1 cellular context compared by ENCODE assay signal in the genomic region with DNA sequence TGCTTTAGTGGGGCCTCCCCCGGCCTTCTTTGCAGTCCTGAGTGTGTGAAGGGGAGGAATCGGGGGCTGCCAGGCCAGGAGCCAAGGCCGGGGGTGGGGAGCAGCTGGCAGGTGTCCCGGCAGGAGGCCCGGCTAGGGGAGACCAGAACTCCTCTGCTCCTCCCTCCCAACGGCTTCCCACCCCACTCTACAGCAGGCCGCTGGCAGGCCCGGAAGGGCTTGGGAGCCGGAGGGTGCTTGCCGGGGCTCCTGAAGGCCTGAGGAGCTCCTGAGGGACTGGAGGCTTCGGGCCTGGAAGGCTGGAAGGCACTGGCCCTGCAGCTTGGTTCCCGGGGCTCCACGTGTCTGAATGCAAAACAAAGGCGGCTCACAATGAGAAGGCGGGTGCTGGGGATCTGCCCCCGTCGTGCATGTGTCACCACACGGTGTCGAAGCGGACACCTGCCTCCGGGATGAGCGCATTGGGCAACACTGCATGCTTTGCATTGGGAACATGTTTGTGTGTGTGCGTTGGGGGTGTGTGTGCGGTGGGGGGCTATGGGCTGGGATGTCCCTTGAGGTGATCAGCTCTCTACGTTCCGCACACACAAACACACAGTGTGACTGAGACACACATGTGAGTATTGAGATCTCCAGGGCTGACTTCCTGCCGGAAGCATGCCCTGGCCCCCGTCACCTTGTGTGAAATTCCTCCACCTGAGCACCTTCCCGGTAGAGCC.
TF ChIP-seq lines count a peak whose summit lies in the region.

No MANE protein-coding gene starts in this region.

TF ChIP-seq in WTC11, 78 proteins besides CTCF, POLR2A, EP300 and RAD21 (continued from another document):
- TF ChIP-seq, protein P1, sequence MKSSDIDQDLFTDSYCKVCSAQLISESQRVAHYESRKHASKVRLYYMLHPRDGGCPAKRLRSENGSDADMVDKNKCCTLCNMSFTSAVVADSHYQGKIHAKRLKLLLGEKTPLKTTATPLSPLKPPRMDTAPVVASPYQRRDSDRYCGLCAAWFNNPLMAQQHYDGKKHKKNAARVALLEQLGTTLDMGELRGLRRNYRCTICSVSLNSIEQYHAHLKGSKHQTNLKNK (CRISPR knock-in tag; IDR thresholded peaks at IDR 0.05) = no peak
- TF ChIP-seq, protein P2, sequence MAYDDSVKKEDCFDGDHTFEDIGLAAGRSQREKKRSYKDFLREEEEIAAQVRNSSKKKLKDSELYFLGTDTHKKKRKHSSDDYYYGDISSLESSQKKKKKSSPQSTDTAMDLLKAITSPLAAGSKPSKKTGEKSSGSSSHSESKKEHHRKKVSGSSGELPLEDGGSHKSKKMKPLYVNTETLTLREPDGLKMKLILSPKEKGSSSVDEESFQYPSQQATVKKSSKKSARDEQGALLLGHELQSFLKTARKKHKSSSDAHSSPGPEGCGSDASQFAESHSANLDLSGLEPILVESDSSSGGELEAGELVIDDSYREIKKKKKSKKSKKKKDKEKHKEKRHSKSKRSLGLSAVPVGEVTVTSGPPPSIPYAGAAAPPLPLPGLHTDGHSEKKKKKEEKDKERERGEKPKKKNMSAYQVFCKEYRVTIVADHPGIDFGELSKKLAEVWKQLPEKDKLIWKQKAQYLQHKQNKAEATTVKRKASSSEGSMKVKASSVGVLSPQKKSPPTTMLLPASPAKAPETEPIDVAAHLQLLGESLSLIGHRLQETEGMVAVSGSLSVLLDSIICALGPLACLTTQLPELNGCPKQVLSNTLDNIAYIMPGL (CRISPR knock-in tag; IDR thresholded peaks at IDR 0.05) = no peak
- TF ChIP-seq, protein P3, sequence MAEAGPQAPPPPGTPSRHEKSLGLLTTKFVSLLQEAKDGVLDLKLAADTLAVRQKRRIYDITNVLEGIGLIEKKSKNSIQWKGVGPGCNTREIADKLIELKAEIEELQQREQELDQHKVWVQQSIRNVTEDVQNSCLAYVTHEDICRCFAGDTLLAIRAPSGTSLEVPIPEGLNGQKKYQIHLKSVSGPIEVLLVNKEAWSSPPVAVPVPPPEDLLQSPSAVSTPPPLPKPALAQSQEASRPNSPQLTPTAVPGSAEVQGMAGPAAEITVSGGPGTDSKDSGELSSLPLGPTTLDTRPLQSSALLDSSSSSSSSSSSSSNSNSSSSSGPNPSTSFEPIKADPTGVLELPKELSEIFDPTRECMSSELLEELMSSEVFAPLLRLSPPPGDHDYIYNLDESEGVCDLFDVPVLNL (CRISPR knock-in tag; IDR thresholded peaks at IDR 0.05; ENCODE audit: borderline replicate concordance, low read depth) = no peak
